9 cellular contexts compared by ENCODE assay signal in the genomic region with DNA sequence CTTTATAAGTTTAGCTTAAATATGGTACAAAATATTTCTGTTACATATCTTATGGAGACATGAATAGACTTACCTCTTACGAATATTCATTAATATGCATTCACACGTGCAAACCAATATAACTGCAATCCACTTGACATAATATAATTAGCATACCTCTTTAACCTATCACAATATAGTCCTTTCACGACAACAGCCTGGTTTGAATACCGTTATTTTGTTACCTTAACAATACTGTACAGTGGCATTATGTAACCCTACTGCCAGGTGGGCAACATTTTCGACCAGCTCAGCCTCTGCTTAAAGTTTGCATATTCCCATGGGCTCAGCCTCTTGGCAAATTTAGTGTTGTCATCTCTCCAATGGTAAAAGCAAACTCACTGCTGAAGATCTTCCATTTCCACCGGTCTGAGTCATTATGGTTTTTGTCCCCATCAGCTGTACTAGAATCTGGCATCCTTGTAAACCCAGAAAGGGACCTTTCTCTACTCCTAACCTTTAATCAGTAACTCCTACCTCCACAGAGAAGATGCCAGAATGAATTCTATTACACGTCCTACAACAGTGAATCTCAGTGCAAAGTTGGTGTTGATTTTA. TPM values are rescaled to one million over a fixed set of nuclear protein-coding genes. Genes with fewer than 3 reads are reported as not detected.
DNase-seq lines count a peak whose midpoint lies in the region; ATAC-seq and TF ChIP-seq lines count a peak whose summit lies in the region.
"Had no signal": no experiment of that assay in that cellular context is flagged by ENCODE, and none has a peak within 500 bp of the region (broad histone marks: within the 10 kb centered on the region; RNA-seq: fewer than 3 reads in every experiment).

No MANE protein-coding gene starts in this region.

- H3K4me3 ChIP-seq in BE2C (ENCODE audit: low read depth, low read length) = no peak overlapping the region
- H3K4me3 ChIP-seq: SJSA1 had no signal

- no peaks in the 10 kb centered on the region for H3K27me3 ChIP-seq in BE2C
- H3K27me3 ChIP-seq: SJSA1 had no signal

- DNase-seq in A172 (ENCODE audit: low spot score) (peak; percentile 29), glomerular visceral epithelial cell (ENCODE audit: extremely low spot score) (peak; percentile 11), BE2C (no peak), HuH-7 (ENCODE audit: low spot score) (no peak), DMS 273 treated with DMSO at 0.1 percent for 48 hours (lab: John Stamatoyannopoulos, UW) (no peak)

- H3K27ac ChIP-seq in VCaP = peak overlapping the region; percentile 38
- H3K27ac ChIP-seq: SJSA1 had no signal

- ATAC-seq in GM18870 (IDR thresholded peaks at IDR 0.05; ENCODE audit: unreplicated experiment) (peak; percentile 15), HG02970 (IDR thresholded peaks at IDR 0.05; ENCODE audit: low FRiP score, unreplicated experiment) (no peak)

- no peaks in the 10 kb centered on the region for H3K9me3 ChIP-seq in BE2C
- H3K9me3 ChIP-seq: SJSA1 had no signal

- peaks cover 9% of the 10 kb centered on the region for H3K36me3 ChIP-seq in BE2C

- H3K4me1 ChIP-seq in BE2C = no peaks in the 10 kb centered on the region

- TF ChIP-seq CTCF in VCaP (conservative IDR thresholded peaks at IDR 0.05) (no peak), BE2C (IDR thresholded peaks at IDR 0.05; ENCODE audit: low read depth, low read length) (no peak)

RNA-seq across cellular contexts. Expression of a gene that starts 46.0 kb away (rescaled TPM):
- total RNA-seq in A172 (2014; rRNA removed; shearing (Covaris generic)) = 17.8 and 21.0 TPM in 2 replicates
- polyA plus RNA-seq in BE2C (2012; ENCODE audit: insufficient read depth, insufficient read length, low read depth) = 11.4 TPM

Comparison
In these comparisons a context has a peak if more than half of its experiments do, and no peak if none do; other contexts are left out.
1. DNase-seq: peak in A172 (single experiment) and glomerular visceral epithelial cell (single experiment); none in BE2C (single experiment), HuH-7 (single experiment) and DMS 273 treated with DMSO at 0.1 percent for 48 hours (single experiment).